ENCODE assay signal across 19 cellular contexts in genomic region chrX:101291204-101291603, GRCh38. TPM values are rescaled to one million over a fixed set of nuclear protein-coding genes. Genes with fewer than 3 reads are reported as not detected.
DNase-seq lines count a peak whose midpoint lies in the region; ATAC-seq and TF ChIP-seq lines count a peak whose summit lies in the region.
"Had no signal": no experiment of that assay in that cellular context is flagged by ENCODE, and none has a peak within 500 bp of the region (broad histone marks: within the 10 kb centered on the region; RNA-seq: fewer than 3 reads in every experiment).

TSS of gene TAF7L (minus strand) at chrX:101291334. CDS start at chrX:101287543, 3,791 bp downstream.

- no peak for TF ChIP-seq CTCF in GM23338 (conservative IDR thresholded peaks at IDR 0.05; ENCODE audit: low read depth in 2 of 2)
- no peak for TF ChIP-seq CTCF in astrocyte of the cerebellum (IDR thresholded peaks at IDR 0.05; ENCODE audit: low read depth, low read length, missing control alignments)
- TF ChIP-seq CTCF in foreskin keratinocyte (conservative IDR thresholded peaks at IDR 0.05), result no peak
- no peak for TF ChIP-seq CTCF in sigmoid colon (IDR thresholded peaks at IDR 0.05)
- TF ChIP-seq CTCF in gastroesophageal sphincter (IDR thresholded peaks at IDR 0.05), result no peak
- TF ChIP-seq CTCF in CD14-positive monocyte (IDR thresholded peaks at IDR 0.05), result no peak

- no peaks in the 10 kb centered on the region for H3K36me3 Mint-ChIP-seq in GM23338 (ENCODE audit: low read depth)
- H3K36me3 Mint-ChIP-seq in CD14-positive monocyte, result no peaks in the 10 kb centered on the region
- H3K36me3 Mint-ChIP-seq: activated naive CD8-positive, alpha-beta T cell treated with anti-CD3 and anti-CD28 coated beads, Interleukin-2, amount 10 ng/mL, durations not matched to agents 7 days and 5 days; stimulated activated effector memory CD8-positive, alpha-beta T cell treated with anti-CD3 and anti-CD28 coated beads, Interleukin-12 subunit alpha, Interleukin-12 subunit beta, amount 100 ng/mL, for 72 hours had no signal

- ATAC-seq in GM23338 (peak; percentile 54), foreskin keratinocyte (peak; percentile 31), gastroesophageal sphincter (no peak), HG03045 (IDR thresholded peaks at IDR 0.05; ENCODE audit: unreplicated experiment) (no peak)
- ATAC-seq: HCT116; K562; sciatic nerve; stimulated activated effector memory CD8-positive, alpha-beta T cell treated with anti-CD3 and anti-CD28 coated beads, Interleukin-12 subunit alpha, Interleukin-12 subunit beta, amount 100 ng/mL, for 72 hours had no signal

- intact Hi-C loops in sigmoid colon (cut with DNase I) (no loop called here), CD14-positive monocyte (cut with micrococcal nuclease) (no loop called here)

- H3K9me3 ChIP-seq in sigmoid colon (no peaks in the 10 kb centered on the region), gastroesophageal sphincter (no peaks in the 10 kb centered on the region)

- DNase-seq in GM23338 (ENCODE audit: low spot score), result peak; percentile 33
- DNase-seq in astrocyte of the cerebellum (ENCODE audit: low read depth), result no peak
- no peak for DNase-seq in foreskin keratinocyte
- DNase-seq in sigmoid colon, result no peak
- DNase-seq in CD14-positive monocyte (ENCODE audit: low spot score), result no peak
- no peak for DNase-seq in DMS53 treated with DMSO at 0.1 percent for 48 hours (lab: John Stamatoyannopoulos, UW; ENCODE audit: unreplicated experiment)
- DNase-seq: activated CD4-positive, alpha-beta T cell treated with anti-CD3 and anti-CD28 coated beads, Interleukin-2, amount 10 ng/mL, durations not matched to agents 7 days and 5 days; activated naive CD8-positive, alpha-beta T cell treated with anti-CD3 and anti-CD28 coated beads, Interleukin-2, amount 10 ng/mL, durations not matched to agents 7 days and 5 days; C1 segment of cervical spinal cord; NCI-H1436 treated with DMSO at 0.1 percent for 48 hours; NCI-H446 treated with DMSO at 0.1 percent for 48 hours; SIG-M5 had no signal

- in situ Hi-C loops in astrocyte of the cerebellum (cut with HindIII; ENCODE audit: low sequenced_read_pairs), result no loop called here

- H3K4me3 ChIP-seq in GM23338 (peak within 1 kb of the TSS; percentile 34; the same call in 1 of the 2 replicates), astrocyte of the cerebellum (ENCODE audit: low read depth, low read length) (peak within 1 kb of the TSS; percentile 26), sigmoid colon (peak within 1 kb of the TSS in 3 of 4 donors; percentile 29 to 44 (median 40)), gastroesophageal sphincter (peak within 1 kb of the TSS in 1 of 2 donors; percentile 38)
- H3K4me3 ChIP-seq: K562 had no signal

- H3K4me1 Mint-ChIP-seq in GM23338 (no peaks in the 10 kb centered on the region), CD14-positive monocyte (peaks cover 6% of the 10 kb centered on the region)
- H3K4me1 Mint-ChIP-seq: activated CD4-positive, alpha-beta T cell treated with anti-CD3 and anti-CD28 coated beads, Interleukin-2, amount 10 ng/mL, durations not matched to agents 7 days and 5 days; mesothelial cell of epicardium; stimulated activated effector memory CD8-positive, alpha-beta T cell treated with anti-CD3 and anti-CD28 coated beads, Interleukin-12 subunit alpha, Interleukin-12 subunit beta, amount 100 ng/mL, for 72 hours had no signal

- H4K20me1 ChIP-seq in GM23338 (replicated peaks; ENCODE audit: insufficient read depth), result no peaks in the 10 kb centered on the region

- no peak within 1 kb of the TSS for H3K4me3 Mint-ChIP-seq in GM23338
- H3K4me3 Mint-ChIP-seq in CD14-positive monocyte, result peak within 1 kb of the TSS in 1 of 2 donors; percentile 51
- H3K4me3 Mint-ChIP-seq: activated CD4-positive, alpha-beta T cell treated with anti-CD3 and anti-CD28 coated beads, Interleukin-2, amount 10 ng/mL, durations not matched to agents 7 days and 5 days; activated naive CD8-positive, alpha-beta T cell treated with anti-CD3 and anti-CD28 coated beads, Interleukin-2, amount 10 ng/mL, durations not matched to agents 7 days and 5 days; mesothelial cell of epicardium; stimulated activated effector memory CD8-positive, alpha-beta T cell treated with anti-CD3 and anti-CD28 coated beads, Interleukin-12 subunit alpha, Interleukin-12 subunit beta, amount 100 ng/mL, for 72 hours had no signal

- no peaks in the 10 kb centered on the region for H3K79me2 ChIP-seq in GM23338 (replicated peaks; ENCODE audit: insufficient read depth)

- no peaks in the 10 kb centered on the region for H3K36me3 ChIP-seq in GM23338 (ENCODE audit: insufficient read depth)
- no peaks in the 10 kb centered on the region for H3K36me3 ChIP-seq in sigmoid colon
- no peaks in the 10 kb centered on the region for H3K36me3 ChIP-seq in gastroesophageal sphincter

- H3K27me3 ChIP-seq in GM23338 (ENCODE audit: insufficient read depth) (peaks cover 21% of the 10 kb centered on the region), foreskin keratinocyte (peaks cover 15% of the 10 kb centered on the region), sigmoid colon (peaks cover 0 to 6% (median 0%) of the 10 kb centered on the region in 3 donors), gastroesophageal sphincter (peaks cover 9% of the 10 kb centered on the region)

- TF ChIP-seq POLR2A in sigmoid colon (IDR thresholded peaks at IDR 0.05) (no peak), gastroesophageal sphincter (IDR thresholded peaks at IDR 0.05) (no peak)

- H3K9me2 ChIP-seq in GM23338 (ENCODE audit: insufficient read depth), result no peaks in the 10 kb centered on the region

- no peak within 1 kb of the TSS; the same call in 1 of the 2 replicates for H3K4me2 ChIP-seq in GM23338

- H3K27ac ChIP-seq in GM23338 (ENCODE audit: low read depth) (no peak within 1 kb of the TSS), foreskin keratinocyte (no peak within 1 kb of the TSS), sigmoid colon (no peak within 1 kb of the TSS), gastroesophageal sphincter (no peak within 1 kb of the TSS)

- H3F3A ChIP-seq in GM23338 (replicated peaks; ENCODE audit: low read depth), result no peaks in the 10 kb centered on the region

- H3K4me1 ChIP-seq in GM23338 (ENCODE audit: insufficient read depth) (no peaks in the 10 kb centered on the region), foreskin keratinocyte (no peaks in the 10 kb centered on the region), sigmoid colon (no peaks in the 10 kb centered on the region), gastroesophageal sphincter (peaks cover 0 to 8% (median 0%) of the 10 kb centered on the region in 3 donors)

- H2AFZ ChIP-seq in GM23338, result no peak within 1 kb of the TSS

- 29 to 39% methylated on average over 56 of the region's 56 CpGs for WGBS in sigmoid colon, 2 donors
- WGBS in gastroesophageal sphincter (ENCODE audit: low coverage in 1 of 2), 2 donors, result no CpG with 5 or more reads among the region's 56 CpGs

- H3K27ac Mint-ChIP-seq in GM23338, result no peak within 1 kb of the TSS
- H3K27ac Mint-ChIP-seq in CD14-positive monocyte, result no peak within 1 kb of the TSS
- H3K27ac Mint-ChIP-seq: activated CD4-positive, alpha-beta T cell treated with anti-CD3 and anti-CD28 coated beads, Interleukin-2, amount 10 ng/mL, durations not matched to agents 7 days and 5 days; activated naive CD8-positive, alpha-beta T cell treated with anti-CD3 and anti-CD28 coated beads, Interleukin-2, amount 10 ng/mL, durations not matched to agents 7 days and 5 days; mesothelial cell of epicardium; stimulated activated effector memory CD8-positive, alpha-beta T cell treated with anti-CD3 and anti-CD28 coated beads, Interleukin-12 subunit alpha, Interleukin-12 subunit beta, amount 100 ng/mL, for 72 hours had no signal

- H3K27me3 Mint-ChIP-seq in GM23338 (ENCODE audit: insufficient read depth, low read depth, poor library complexity) (no peaks in the 10 kb centered on the region), CD14-positive monocyte (ENCODE audit: low read depth in 3 of 3) (peaks cover 3 to 8% (median 4%) of the 10 kb centered on the region in 3 donors)

- peaks cover 2% of the 10 kb centered on the region; the same call in 2 of the 3 replicates for H3K9me3 Mint-ChIP-seq in GM23338
- peaks cover 0 to 11% (median 6%) of the 10 kb centered on the region in 7 donors for H3K9me3 Mint-ChIP-seq in CD14-positive monocyte
- H3K9me3 Mint-ChIP-seq: activated CD4-positive, alpha-beta T cell treated with anti-CD3 and anti-CD28 coated beads, Interleukin-2, amount 10 ng/mL, durations not matched to agents 7 days and 5 days; activated naive CD8-positive, alpha-beta T cell treated with anti-CD3 and anti-CD28 coated beads, Interleukin-2, amount 10 ng/mL, durations not matched to agents 7 days and 5 days; stimulated activated effector memory CD8-positive, alpha-beta T cell treated with anti-CD3 and anti-CD28 coated beads, Interleukin-12 subunit alpha, Interleukin-12 subunit beta, amount 100 ng/mL, for 72 hours had no signal

- TF ChIP-seq EP300 in sigmoid colon (IDR thresholded peaks at IDR 0.05) (no peak), gastroesophageal sphincter (IDR thresholded peaks at IDR 0.05) (no peak)

TF ChIP-seq in GM23338, 12 proteins besides CTCF, POLR2A, EP300 and RAD21:
- TF ChIP-seq ZNF331 (CRISPR knock-in tag; IDR thresholded peaks at IDR 0.05; ENCODE audit: low read depth), result no peak
- TF ChIP-seq CREB1 (CRISPR knock-in tag; IDR thresholded peaks at IDR 0.05; ENCODE audit: low read depth), result no peak
TF ChIP-seq in GM23338: peak in this region for 0.

RNA-seq across cellular contexts. Expression of gene TAF7L, which starts in this region (rescaled TPM):
- total RNA-seq in GM23338 (2014; rRNA removed; shearing (Covaris generic)), result 0.58 TPM in 1 of 2 replicates, not detected in the other
- polyA plus RNA-seq in GM23338 (2016; fragmentation: Nextera tagmentation; extraction: Ambion mirVana), result 0.37 and 0.66 TPM in 2 replicates
- 0.03 TPM in 1 of 2 replicates, not detected in the other for total RNA-seq in foreskin keratinocyte
- polyA plus RNA-seq in foreskin keratinocyte, result 0.06 TPM in 1 of 2 replicates, not detected in the other
- under 1 TPM in 2 of 4 donors, not detected in 2; 0.16 to 0.54 TPM for total RNA-seq in sigmoid colon
- polyA plus RNA-seq in sigmoid colon, result under 1 TPM in 1 of 3 donors, not detected in 2; 0.12 TPM
- under 1 TPM in 1 of 4 donors, not detected in 3; 0.27 TPM for total RNA-seq in gastroesophageal sphincter
- polyA plus RNA-seq in CD14-positive monocyte, result not detected
- total RNA-seq: activated CD4-positive, alpha-beta T cell treated with anti-CD3 and anti-CD28 coated beads, Interleukin-2, amount 10 ng/mL, durations not matched to agents 7 days and 5 days; activated naive CD8-positive, alpha-beta T cell treated with anti-CD3 and anti-CD28 coated beads, Interleukin-2, amount 10 ng/mL, durations not matched to agents 7 days and 5 days; K562 had no signal

Comparison
In these comparisons a context has a peak if more than half of its experiments do, and no peak if none do; other contexts are left out.
1. Peak in DNase-seq, ATAC-seq and H3K4me3 ChIP-seq in GM23338; RNA of the gene not detected or under 1 TPM.
2. Peak in ATAC-seq in foreskin keratinocyte; RNA of the gene not detected or under 1 TPM.